In genomic region chr11:43404836-43405479, GRCh38 we compare ENCODE assay signal across 20 cellular contexts. TPM values are rescaled to one million over a fixed set of nuclear protein-coding genes. Genes with fewer than 3 reads are reported as not detected.
DNase-seq lines count a peak whose midpoint lies in the region; ATAC-seq, FAIRE-seq and TF ChIP-seq lines count a peak whose summit lies in the region.
"Had no signal": no experiment of that assay in that cellular context is flagged by ENCODE, and none has a peak within 500 bp of the region (broad histone marks: within the 10 kb centered on the region; RNA-seq: fewer than 3 reads in every experiment).

No MANE protein-coding gene starts in this region.

- RAD21 ChIA-PET in GM12878 (lab: Charles Lee; ENCODE audit: unreplicated experiment), result interaction anchor here (0.6 kb wide), 1 partner anchor 44 kb away, joined by 5 read pairs; no protein-coding TSS in a partner anchor

- TF ChIP-seq EP300 in GM12878 (IDR thresholded peaks at IDR 0.05; ENCODE audit: borderline replicate concordance in 1 of 2, control insufficient read depth in 1 of 2, low read depth in 2 of 2, low read length in 2 of 2), result no peak
- no peak for TF ChIP-seq EP300 in HepG2 (IDR thresholded peaks at IDR 0.05; ENCODE audit: low read depth in 2 of 2, low read length in 2 of 2)
- no peak for TF ChIP-seq EP300 in HepG2 (CRISPR knock-in tag; IDR thresholded peaks at IDR 0.05; ENCODE audit: borderline replicate concordance)

- H2AFZ ChIP-seq in mammary epithelial cell (ENCODE audit: low read depth, low read length), result no peak overlapping the region
- no peak overlapping the region for H2AFZ ChIP-seq in GM12878 (ENCODE audit: control insufficient read depth, low read depth, low read length)
- H2AFZ ChIP-seq in HepG2 (ENCODE audit: low read length), result no peak overlapping the region

- H3K27ac ChIP-seq in mammary epithelial cell (ENCODE audit: insufficient read depth, low read depth, low read length), result no peak overlapping the region
- H3K27ac ChIP-seq in breast epithelium, result no peak overlapping the region
- no peak overlapping the region for H3K27ac ChIP-seq in GM12878 (ENCODE audit: control insufficient read depth, insufficient read depth)
- no peak overlapping the region for H3K27ac ChIP-seq in HepG2 (ENCODE audit: extremely low read length, insufficient read depth, low read length)
- no peak overlapping the region for H3K27ac ChIP-seq in Peyer's patch

- 98% methylated on average over 3 of the region's 3 CpGs for WGBS in mammary epithelial cell (ENCODE audit: low coverage, missing lambda C conversion rate)
- 98% methylated on average over 3 of the region's 3 CpGs for WGBS in GM12878 (ENCODE audit: insufficient coverage, insufficient replicate concordance, low lambda C conversion rate, missing lambda C conversion rate)
- 97% methylated on average over 3 of the region's 3 CpGs for WGBS in HepG2 (ENCODE audit: low lambda C conversion rate)

- H4K20me1 ChIP-seq in mammary epithelial cell (ENCODE audit: insufficient read depth, low read length) (no peaks in the 10 kb centered on the region), GM12878 (ENCODE audit: control insufficient read depth, insufficient read depth) (no peaks in the 10 kb centered on the region), HepG2 (ENCODE audit: insufficient read depth, low read length) (no peaks in the 10 kb centered on the region)

- TF ChIP-seq POLR2A in breast epithelium (IDR thresholded peaks at IDR 0.05) (no peak), GM12878 (IDR thresholded peaks at IDR 0.05; ENCODE audit: low read depth, low read length) (no peak), HepG2 (IDR thresholded peaks at IDR 0.05; ENCODE audit: insufficient read depth in 1 of 2, low read depth in 2 of 2, low read length in 2 of 2) (no peak), Peyer's patch (IDR thresholded peaks at IDR 0.05) (no peak)

- H3K9me3 ChIP-seq in mammary epithelial cell (replicated peaks; ENCODE audit: insufficient read depth, low read length) (no peaks in the 10 kb centered on the region), breast epithelium (no peaks in the 10 kb centered on the region), GM12878 (replicated peaks; ENCODE audit: control insufficient read depth, insufficient read depth, low read length) (no peaks in the 10 kb centered on the region), HepG2 (ENCODE audit: low read length) (no peaks in the 10 kb centered on the region), Peyer's patch (no peaks in the 10 kb centered on the region)
- H3K9me3 ChIP-seq: SK-N-SH had no signal

- ATAC-seq in GM12878, result no peak; the same call in 2 of the 3 replicates
- ATAC-seq in HepG2, result no peak
- ATAC-seq in GM21360 (IDR thresholded peaks at IDR 0.05; ENCODE audit: unreplicated experiment), result no peak
- ATAC-seq: HCT116 had no signal

- BruUV-seq in mammary epithelial cell (replicated peaks; lab: Mats Ljungman, UMichigan) (no TSS peak), GM12878 (replicated peaks; lab: Mats Ljungman, UMichigan) (no TSS peak), HepG2 (replicated peaks; lab: Mats Ljungman, UMichigan) (no TSS peak)

- H3K4me1 ChIP-seq in mammary epithelial cell (ENCODE audit: insufficient read depth, low read length) (peaks cover 4% of the 10 kb centered on the region), breast epithelium (no peaks in the 10 kb centered on the region), GM12878 (ENCODE audit: control insufficient read depth, insufficient read depth, low read length) (no peaks in the 10 kb centered on the region), HepG2 (ENCODE audit: insufficient read depth, low read length) (peaks cover 21% of the 10 kb centered on the region), Peyer's patch (peaks cover 0 to 9% (median 0%) of the 10 kb centered on the region in 4 donors)

- H3K27me3 ChIP-seq in mammary epithelial cell (ENCODE audit: insufficient read depth, low read length) (no peaks in the 10 kb centered on the region), breast epithelium (no peaks in the 10 kb centered on the region), GM12878 (replicated peaks in 1 of 2; ENCODE audit: control insufficient read depth in 2 of 2, insufficient read depth in 2 of 2, low read length in 1 of 2) (no peaks in the 10 kb centered on the region), HepG2 (ENCODE audit: control insufficient read depth in 1 of 2, insufficient read depth in 2 of 2, low read length in 2 of 2) (no peaks in the 10 kb centered on the region), Peyer's patch (no peaks in the 10 kb centered on the region)

- FAIRE-seq in GM12878 (lab: Jason Lieb, UNC), result no peak
- no peak for FAIRE-seq in HepG2 (lab: Jason Lieb, UNC)
- FAIRE-seq: GM19239, RCC 7860 had no signal

- CTCF ChIA-PET in mammary epithelial cell (lab: Charles Lee; ENCODE audit: low non-redundant PET) (no interaction called here), GM12878 (lab: Yijun Ruan, JAX) (interaction anchor here (1.0 to 2.4 kb wide), 3 partner anchors 9 to 93 kb away, joined by 4 to 11 read pairs (median 6); partner anchors contain the start of gene API5), HepG2 (lab: Yijun Ruan, JAX; ENCODE audit: low intra/inter-chr PET ratio, low total read pairs) (no interaction called here)

- in situ Hi-C loops in mammary epithelial cell (cut with MboI; ENCODE audit: low sequenced_read_pairs in 2 of 2), result no loop called here
- in situ Hi-C loops in GM12878 (cut with MboI), result no loop called here
- in situ Hi-C loops in HepG2 (cut with HindIII; ENCODE audit: extremely low pct_ligation_motif_present, low pct_unique_long_range_greater_than_20kb), result no loop called here

- dilution Hi-C loops in mammary epithelial cell (cut with HindIII; ENCODE audit: low sequenced_read_pairs), result no loop called here

- DNase-seq in mammary epithelial cell, result no peak
- no peak for DNase-seq in breast epithelium (ENCODE audit: low spot score in 2 of 2)
- no peak for DNase-seq in GM12878 (ENCODE audit: low read depth, low spot score)
- no peak for DNase-seq in HepG2 (ENCODE audit: low spot score)
- no peak for DNase-seq in Peyer's patch
- DNase-seq in COLO829 (ENCODE audit: low spot score), result no peak
- DNase-seq: C1 segment of cervical spinal cord, GF-D8, KG1, NCI-H1105, NCI-H1694, NCI-H2107, NCI-H2227 treated with DMSO at 0.1 percent for 48 hours, NCI-H524, Right ventricle myocardium superior, SK-N-SH had no signal

- intact Hi-C loops in mammary epithelial cell (cut with micrococcal nuclease) (no loop called here), breast epithelium (cut with DNase I; ENCODE audit: low total_unique reads) (no loop called here), GM12878 (cut with micrococcal nuclease; ENCODE audit: unreplicated experiment) (no loop called here), HepG2 (cut with micrococcal nuclease; ENCODE audit: unreplicated experiment) (no loop called here)

- H3K4me2 ChIP-seq in mammary epithelial cell (ENCODE audit: insufficient read depth, low read depth, low read length) (peak overlapping the region; percentile 45), GM12878 (ENCODE audit: control insufficient read depth, insufficient read depth) (no peak overlapping the region), HepG2 (ENCODE audit: low read depth, low read length) (no peak overlapping the region)
- H3K4me2 ChIP-seq: SK-N-SH had no signal

- peaks cover 22% of the 10 kb centered on the region for H3K36me3 ChIP-seq in mammary epithelial cell (ENCODE audit: insufficient read depth, low read length)
- H3K36me3 ChIP-seq in breast epithelium, result peaks cover 10% of the 10 kb centered on the region
- peaks cover 3 to 43% of the 10 kb centered on the region in 2 experiments for H3K36me3 ChIP-seq in GM12878 (ENCODE audit: control insufficient read depth in 2 of 2, insufficient read depth in 2 of 2, low read length in 1 of 2)
- H3K36me3 ChIP-seq in HepG2 (replicated peaks in 1 of 2; ENCODE audit: control insufficient read depth in 1 of 2, insufficient read depth in 2 of 2, low read length in 2 of 2), result peaks cover 5 to 42% of the 10 kb centered on the region in 2 experiments; a peak in 4 of 5 replicates
- H3K36me3 ChIP-seq in Peyer's patch, result peaks cover 0 to 79% (median 0%) of the 10 kb centered on the region in 3 donors

- H3K9ac ChIP-seq in mammary epithelial cell (ENCODE audit: insufficient read depth, low read length), result no peak overlapping the region
- no peak overlapping the region for H3K9ac ChIP-seq in GM12878 (ENCODE audit: control insufficient read depth, insufficient read depth, low read length)
- no peak overlapping the region for H3K9ac ChIP-seq in HepG2 (ENCODE audit: insufficient read depth, low read depth, low read length)
- H3K9ac ChIP-seq: SK-N-SH had no signal

- TF ChIP-seq CTCF in mammary epithelial cell (conservative IDR thresholded peaks at IDR 0.05 in 1 of 2, IDR thresholded peaks at IDR 0.05 in 1 of 2; ENCODE audit: extremely low read depth in 1 of 2, insufficient read depth in 1 of 2, low read depth in 1 of 2, low read length in 2 of 2) (no peak), breast epithelium (IDR thresholded peaks at IDR 0.05) (no peak), GM12878 (IDR thresholded peaks at IDR 0.05 in 2 of 3, conservative IDR thresholded peaks at IDR 0.05 in 1 of 3; ENCODE audit: control insufficient read depth in 2 of 3, extremely low read depth in 1 of 3, insufficient read depth in 1 of 3, low read depth in 3 of 3, low read length in 3 of 3) (no peak), HepG2 (CRISPR knock-in tag; IDR thresholded peaks at IDR 0.05) (no peak), Peyer's patch (IDR thresholded peaks at IDR 0.05) (no peak)

- POLR2A ChIA-PET in GM12878 (lab: Charles Lee) (interaction anchor here (0.6 kb wide), 1 partner anchor 38 kb away, joined by 3 read pairs; no protein-coding TSS in a partner anchor), HepG2 (lab: Yijun Ruan, JAX) (no interaction called here)

- TF ChIP-seq RAD21 in GM12878 (IDR thresholded peaks at IDR 0.05; ENCODE audit: insufficient read depth, low read depth, low read length), result no peak
- TF ChIP-seq RAD21 in HepG2 (CRISPR knock-in tag; IDR thresholded peaks at IDR 0.05), result no peak

- no peak overlapping the region for H3K4me3 ChIP-seq in mammary epithelial cell (replicated peaks in 1 of 3; ENCODE audit: insufficient read depth in 1 of 3, low read depth in 2 of 3, low read length in 3 of 3)
- H3K4me3 ChIP-seq in breast epithelium, result no peak overlapping the region
- H3K4me3 ChIP-seq in GM12878, result no peak overlapping the region
- no peak overlapping the region for H3K4me3 ChIP-seq in HepG2 (replicated peaks in 1 of 3; ENCODE audit: insufficient read depth in 1 of 3, low read depth in 2 of 3, low read length in 3 of 3)
- H3K4me3 ChIP-seq in Peyer's patch, result no peak overlapping the region

- SMC1A ChIA-PET in GM12878 (lab: Charles Lee; ENCODE audit: uncharacterized antibody, unreplicated experiment), result interaction anchor here (1.0 to 1.9 kb wide), 4 partner anchors 9 to 27 kb away, joined by 3 to 8 read pairs (median 4); no protein-coding TSS in a partner anchor

- H3K79me2 ChIP-seq in mammary epithelial cell (ENCODE audit: insufficient read depth, low read length), result no peaks in the 10 kb centered on the region
- no peaks in the 10 kb centered on the region for H3K79me2 ChIP-seq in GM12878 (ENCODE audit: control insufficient read depth, insufficient read depth, low read length)
- no peaks in the 10 kb centered on the region for H3K79me2 ChIP-seq in HepG2 (ENCODE audit: insufficient read depth, low read length)

RNA-seq across cellular contexts. Expression of gene TTC17, which starts 46.2 kb away (rescaled TPM):
- total RNA-seq in mammary epithelial cell (10 to 100 TPM; 62.5 to 63.5 TPM), breast epithelium (100 to 1,000 TPM; 105 to 199 (median 154) TPM), GM12878 (2014; rRNA removed) (49.5 and 51.9 TPM in 2 replicates), GM12878 (2014; rRNA removed; fragmentation: Illumina TruSeq; extraction: Trizol) (62.8 and 69.6 TPM in 2 replicates), GM12878 (2021) (36.1 and 37.3 TPM in 2 replicates), HepG2 (2016; rRNA removed; fragmentation: Illumina TruSeq; extraction: Trizol) (28.6 and 55.9 TPM in 2 replicates), Peyer's patch (100 to 1,000 TPM; 157 to 295 (median 248) TPM)
- polyA plus RNA-seq in mammary epithelial cell (34.0 TPM), GM12878 (2011; rRNA removed) (116 and 133 TPM in 2 replicates), GM12878 (2014; fragmentation: Illumina TruSeq; extraction: Trizol) (58.1 and 66.4 TPM in 2 replicates), GM12878 (2014; fragmentation: Nextera tagmentation; extraction: Ambion mirVana) (10 to 100 TPM; 15.9 to 20.0 TPM), GM12878 (2014; rRNA removed) (38.9 and 46.9 TPM in 2 replicates), GM12878 (2016; fragmentation: Nextera tagmentation; extraction: Ambion mirVana) (10 to 100 TPM; 24.7 to 30.0 TPM), HepG2 (2011; rRNA removed) (99.7 and 112 TPM in 2 replicates)
- 37.2 TPM for polyA minus RNA-seq in mammary epithelial cell
- total RNA-seq in GM12878 (2013; cell fraction: nucleolus; rRNA removed), result 684 and 703 TPM in 2 replicates
- polyA plus RNA-seq in GM12878 (2011; ENCODE audit: low read depth), result 28.2 TPM
- polyA plus RNA-seq in GM12878 (2011; cell fraction: cytosol; rRNA removed), result 50.7 and 61.1 TPM in 2 replicates
- polyA plus RNA-seq in GM12878 (2011; cell fraction: nucleus; rRNA removed), result 327 and 442 TPM in 2 replicates
- polyA plus RNA-seq in GM12878 (2012), result 34.2 and 54.8 TPM in 2 replicates
- polyA minus RNA-seq in GM12878 (2011; rRNA and poly(A)+ RNA removed), result 174 and 203 TPM in 2 replicates
- polyA minus RNA-seq in GM12878 (2011; cell fraction: cytosol; rRNA and poly(A)+ RNA removed), result 13.6 and 18.3 TPM in 2 replicates
- 193 and 277 TPM in 2 replicates for polyA minus RNA-seq in GM12878 (2011; cell fraction: nucleus; rRNA and poly(A)+ RNA removed)
- total RNA-seq in HepG2 (2016; cell fraction: cytosol; rRNA removed; fragmentation: Illumina TruSeq; extraction: Trizol; ENCODE audit: low read depth), result 11.7 and 13.5 TPM in 2 replicates
- total RNA-seq in HepG2 (2016; cell fraction: insoluble cytoplasmic fraction; rRNA removed; fragmentation: Illumina TruSeq; extraction: Trizol), result 22.8 and 54.6 TPM in 2 replicates
- 19.9 and 23.9 TPM in 2 replicates for total RNA-seq in HepG2 (2016; cell fraction: membrane; rRNA removed; fragmentation: Illumina TruSeq; extraction: Trizol)
- 100 and 121 TPM in 2 replicates for total RNA-seq in HepG2 (2016; cell fraction: nucleus; rRNA removed; fragmentation: Illumina TruSeq; extraction: Trizol)
- polyA plus RNA-seq in HepG2 (2011; cell fraction: cytosol; rRNA removed), result 49.2 and 56.7 TPM in 2 replicates
- 177 and 180 TPM in 2 replicates for polyA plus RNA-seq in HepG2 (2011; cell fraction: nucleus; rRNA removed)
- polyA plus RNA-seq in HepG2 (2012), result 58.3 and 71.3 TPM in 2 replicates
- 2.9 and 3.8 TPM in 2 replicates for polyA plus RNA-seq in HepG2 (2016; cell fraction: cytosol; fragmentation: Illumina TruSeq; extraction: Trizol; ENCODE audit: low read depth)
- polyA plus RNA-seq in HepG2 (2016; cell fraction: insoluble cytoplasmic fraction; fragmentation: Illumina TruSeq; extraction: Trizol; ENCODE audit: low read depth), result 13.7 and 17.2 TPM in 2 replicates
- 6.6 and 8.4 TPM in 2 replicates for polyA plus RNA-seq in HepG2 (2016; cell fraction: membrane; fragmentation: Illumina TruSeq; extraction: Trizol; ENCODE audit: low read depth)
- 105 and 106 TPM in 2 replicates for polyA plus RNA-seq in HepG2 (2016; cell fraction: nucleus; fragmentation: Illumina TruSeq; extraction: Trizol; ENCODE audit: insufficient read depth, low read depth)
- 131 and 167 TPM in 2 replicates for polyA minus RNA-seq in HepG2 (2011; rRNA and poly(A)+ RNA removed; ENCODE audit: low replicate concordance)
- polyA minus RNA-seq in HepG2 (2011; cell fraction: cytosol; rRNA and poly(A)+ RNA removed), result 31.7 and 43.2 TPM in 2 replicates
- 262 and 305 TPM in 2 replicates for polyA minus RNA-seq in HepG2 (2011; cell fraction: nucleus; rRNA and poly(A)+ RNA removed)
